In the genomic region with DNA sequence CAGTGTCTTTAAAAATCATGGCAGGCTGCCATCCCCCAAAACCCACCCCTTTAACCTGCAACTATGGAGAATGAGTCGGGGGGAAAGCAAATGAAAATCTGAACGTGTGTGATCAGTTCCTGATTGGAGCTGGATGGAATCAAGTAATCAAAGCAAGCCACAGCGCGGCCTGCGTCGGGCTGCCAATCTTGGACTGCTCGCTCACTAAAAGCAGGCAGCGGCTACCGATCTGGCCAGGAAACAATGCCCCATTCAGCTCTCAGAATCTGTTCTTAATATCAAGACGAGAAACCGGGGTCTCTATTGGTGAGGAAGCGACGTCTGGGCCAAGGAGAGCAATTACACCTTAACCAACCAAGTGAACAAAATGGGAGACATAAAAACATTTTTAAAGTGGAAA, we compare ENCODE assay signal across 18 cellular contexts.
A peak's percentile ranks its signal among the peaks of the same experiment; 100 is the strongest.
DNase-seq lines count a peak whose midpoint lies in the region; ATAC-seq, FAIRE-seq and TF ChIP-seq lines count a peak whose summit lies in the region.
"Had no signal": no experiment of that assay in that cellular context is flagged by ENCODE, and none has a peak within 500 bp of the region (broad histone marks: within the 10 kb centered on the region; RNA-seq: fewer than 3 reads in every experiment).

No MANE protein-coding gene starts in this region.

- 89 to 92% methylated on average over 13 of the region's 13 CpGs for WGBS in testis, 2 donors
- 91 to 94% methylated on average over 12 to 13 of the region's 13 CpGs for WGBS in endodermal cell (ENCODE audit: insufficient coverage in 1 of 2, insufficient read length in 1 of 2), 2 experiments
- 58% methylated on average over 13 of the region's 13 CpGs for WGBS in HepG2 (ENCODE audit: low lambda C conversion rate)

- H3K4me1 ChIP-seq in right atrium auricular region (peaks cover 0 to 18% of the 10 kb centered on the region in 2 donors), osteoblast (ENCODE audit: insufficient read depth, low read length) (peaks cover 32% of the 10 kb centered on the region), testis (peaks cover 9% of the 10 kb centered on the region), endodermal cell (ENCODE audit: control insufficient read depth, insufficient read depth, low read length) (peaks cover 24% of the 10 kb centered on the region), HepG2 (ENCODE audit: insufficient read depth, low read length) (no peaks in the 10 kb centered on the region)
- H3K4me1 ChIP-seq: HAP-1 had no signal

- H3K27ac Mint-ChIP-seq in brain (peak overlapping the region; percentile 69 to 89 (median 80)), endodermal cell (no peak overlapping the region)
- H3K27ac Mint-ChIP-seq: B cell had no signal

- DNase-seq in right atrium auricular region (ENCODE audit: low spot score): no peak
- no peak for DNase-seq in osteoblast (ENCODE audit: insufficient read length, low spot score, missing footprints)
- no peak for DNase-seq in testis
- no peak for DNase-seq in NCI-H345 (lab: John Stamatoyannopoulos, UW)
- DNase-seq in endodermal cell: no peak
- no peak for DNase-seq in HepG2 (ENCODE audit: low spot score)
- DNase-seq in SW 1271 (lab: John Stamatoyannopoulos, UW): no peak
- DNase-seq: ACHN; CD4-positive, CD25-positive, alpha-beta regulatory T cell; EL; NCI-H187 treated with DMSO at 0.1 percent for 48 hours; NCI-H774; PC-3 had no signal

- no peak for TF ChIP-seq EP300 in HepG2 (IDR thresholded peaks at IDR 0.05; ENCODE audit: low read depth in 2 of 2, low read length in 2 of 2)
- TF ChIP-seq EP300 in HepG2 (CRISPR knock-in tag; IDR thresholded peaks at IDR 0.05; ENCODE audit: borderline replicate concordance): no peak

- H3K4me3 Mint-ChIP-seq in brain: peak overlapping the region in 4 of 5 experiments; percentile 3 to 68 (median 16)
- H3K4me3 Mint-ChIP-seq in endodermal cell: no peak overlapping the region
- H3K4me3 Mint-ChIP-seq: B cell; CD4-positive, CD25-positive, alpha-beta regulatory T cell had no signal

- H3K27me3 Mint-ChIP-seq in brain (peaks cover 3% of the 10 kb centered on the region), endodermal cell (ENCODE audit: insufficient read depth) (no peaks in the 10 kb centered on the region)
- H3K27me3 Mint-ChIP-seq: CD4-positive, CD25-positive, alpha-beta regulatory T cell had no signal

- TF ChIP-seq CTCF in brain (conservative IDR thresholded peaks at IDR 0.05) (no peak), right atrium auricular region (IDR thresholded peaks at IDR 0.05) (no peak), osteoblast (IDR thresholded peaks at IDR 0.05; ENCODE audit: extremely low read depth, low read depth, low read length) (no peak), testis (IDR thresholded peaks at IDR 0.05) (no peak), endodermal cell (conservative IDR thresholded peaks at IDR 0.05) (no peak), HepG2 (CRISPR knock-in tag; IDR thresholded peaks at IDR 0.05) (no peak)

- no peak for ATAC-seq in HepG2
- ATAC-seq: PC-3 had no signal

- no peak for TF ChIP-seq RAD21 in HepG2 (CRISPR knock-in tag; IDR thresholded peaks at IDR 0.05)

- no peaks in the 10 kb centered on the region for H3K36me3 ChIP-seq in right atrium auricular region
- no peaks in the 10 kb centered on the region for H3K36me3 ChIP-seq in osteoblast (ENCODE audit: insufficient read depth, low read length)
- no peaks in the 10 kb centered on the region for H3K36me3 ChIP-seq in testis (ENCODE audit: low read depth, missing control alignments)
- H3K36me3 ChIP-seq in endodermal cell (ENCODE audit: control insufficient read depth, insufficient read depth, low read length): no peaks in the 10 kb centered on the region
- no peaks in the 10 kb centered on the region for H3K36me3 ChIP-seq in HepG2 (replicated peaks in 1 of 2; ENCODE audit: control insufficient read depth in 1 of 2, insufficient read depth in 2 of 2, low read length in 2 of 2)
- H3K36me3 ChIP-seq: HAP-1, SJSA1 had no signal

- H3K9me3 Mint-ChIP-seq in brain (peaks cover 0 to 4% (median 0%) of the 10 kb centered on the region in 5 experiments), endodermal cell (no peaks in the 10 kb centered on the region)

- H3K4me2 ChIP-seq in osteoblast (ENCODE audit: insufficient read depth, low read length): peak overlapping the region; percentile 28
- no peak overlapping the region for H3K4me2 ChIP-seq in HepG2 (ENCODE audit: low read depth, low read length)

- in situ Hi-C loops in HepG2 (cut with HindIII; ENCODE audit: extremely low pct_ligation_motif_present, low pct_unique_long_range_greater_than_20kb): loop anchor here (25.0 kb wide), 1 partner anchor 97 kb away; no protein-coding TSS in a partner anchor

- intact Hi-C loops in testis (cut with DNase I; ENCODE audit: low total_unique reads): no loop called here
- intact Hi-C loops in HepG2 (cut with micrococcal nuclease; ENCODE audit: unreplicated experiment): no loop called here

- H3K27ac ChIP-seq in right atrium auricular region: peak overlapping the region; percentile 33 to 57
- no peak overlapping the region for H3K27ac ChIP-seq in osteoblast (ENCODE audit: low read depth, low read length)
- peak overlapping the region; percentile 52 to 60 for H3K27ac ChIP-seq in testis
- H3K27ac ChIP-seq in endodermal cell (ENCODE audit: low read depth, low read length): no peak overlapping the region
- no peak overlapping the region for H3K27ac ChIP-seq in HepG2 (ENCODE audit: extremely low read length, insufficient read depth, low read length)
- H3K27ac ChIP-seq: RWPE1, SJSA1 had no signal

- H3K36me3 Mint-ChIP-seq in brain (no peaks in the 10 kb centered on the region), endodermal cell (ENCODE audit: low read depth) (no peaks in the 10 kb centered on the region)
- H3K36me3 Mint-ChIP-seq: CD4-positive, CD25-positive, alpha-beta regulatory T cell had no signal

- H3K9ac ChIP-seq in endodermal cell (ENCODE audit: extremely low read depth, low read length, poor library complexity, severe bottlenecking) (no peak overlapping the region), HepG2 (ENCODE audit: insufficient read depth, low read depth, low read length) (no peak overlapping the region)

- H4K20me1 ChIP-seq in osteoblast (ENCODE audit: insufficient read depth, low read length): no peaks in the 10 kb centered on the region
- H4K20me1 ChIP-seq in HepG2 (ENCODE audit: insufficient read depth, low read length): no peaks in the 10 kb centered on the region

- no peak for FAIRE-seq in HepG2 (lab: Jason Lieb, UNC)

- TF ChIP-seq POLR2A in testis (IDR thresholded peaks at IDR 0.05) (no peak), HepG2 (IDR thresholded peaks at IDR 0.05; ENCODE audit: insufficient read depth in 1 of 2, low read depth in 2 of 2, low read length in 2 of 2) (no peak)

- H3K9me3 ChIP-seq in right atrium auricular region (no peaks in the 10 kb centered on the region), osteoblast (ENCODE audit: low read depth, low read length) (no peaks in the 10 kb centered on the region), testis (no peaks in the 10 kb centered on the region), endodermal cell (ENCODE audit: control insufficient read depth, low read length) (no peaks in the 10 kb centered on the region), HepG2 (ENCODE audit: low read length) (no peaks in the 10 kb centered on the region)
- H3K9me3 ChIP-seq: HAP-1, SJSA1 had no signal

- H3K4me3 ChIP-seq in right atrium auricular region (no peak overlapping the region), osteoblast (ENCODE audit: insufficient read depth, low read length) (no peak overlapping the region), testis (no peak overlapping the region), endodermal cell (ENCODE audit: low read length) (no peak overlapping the region), HepG2 (replicated peaks in 1 of 3; ENCODE audit: insufficient read depth in 1 of 3, low read depth in 2 of 3, low read length in 3 of 3) (no peak overlapping the region)
- H3K4me3 ChIP-seq: HAP-1, SJSA1 had no signal

- BruUV-seq in HepG2 (replicated peaks; lab: Mats Ljungman, UMichigan): no TSS peak

- H3K4me1 Mint-ChIP-seq in brain (peaks cover 58% of the 10 kb centered on the region), endodermal cell (peaks cover 33% of the 10 kb centered on the region)
- H3K4me1 Mint-ChIP-seq: B cell; CD4-positive, CD25-positive, alpha-beta regulatory T cell had no signal

- CTCF ChIA-PET in HepG2 (lab: Yijun Ruan, JAX; ENCODE audit: low intra/inter-chr PET ratio, low total read pairs): no interaction called here

- H3K79me2 ChIP-seq in osteoblast (ENCODE audit: insufficient read depth, low read length) (no peaks in the 10 kb centered on the region), HepG2 (ENCODE audit: insufficient read depth, low read length) (no peaks in the 10 kb centered on the region)

- no peak overlapping the region for H2AFZ ChIP-seq in osteoblast (ENCODE audit: low read length)
- H2AFZ ChIP-seq in HepG2 (ENCODE audit: low read length): no peak overlapping the region

- no peaks in the 10 kb centered on the region for H3K27me3 ChIP-seq in right atrium auricular region
- no peaks in the 10 kb centered on the region for H3K27me3 ChIP-seq in osteoblast (ENCODE audit: insufficient read depth, low read length)
- H3K27me3 ChIP-seq in testis: no peaks in the 10 kb centered on the region
- H3K27me3 ChIP-seq in endodermal cell (ENCODE audit: control insufficient read depth, insufficient read depth, low read length, poor library complexity, severe bottlenecking): no peaks in the 10 kb centered on the region
- H3K27me3 ChIP-seq in HepG2 (ENCODE audit: control insufficient read depth in 1 of 2, insufficient read depth in 2 of 2, low read length in 2 of 2): peaks cover 1 to 3% of the 10 kb centered on the region in 2 experiments; a peak in 1 of 5 replicates
- H3K27me3 ChIP-seq: SJSA1 had no signal

- POLR2A ChIA-PET in HepG2 (lab: Yijun Ruan, JAX): no interaction called here

TF ChIP-seq in HepG2, 621 proteins besides CTCF, POLR2A, EP300 and RAD21 (continues in another document):
- no peak for TF ChIP-seq ZNF883 (CRISPR knock-in tag; IDR thresholded peaks at IDR 0.05; ENCODE audit: not compliant biosample characterization)
- TF ChIP-seq, protein P1, sequence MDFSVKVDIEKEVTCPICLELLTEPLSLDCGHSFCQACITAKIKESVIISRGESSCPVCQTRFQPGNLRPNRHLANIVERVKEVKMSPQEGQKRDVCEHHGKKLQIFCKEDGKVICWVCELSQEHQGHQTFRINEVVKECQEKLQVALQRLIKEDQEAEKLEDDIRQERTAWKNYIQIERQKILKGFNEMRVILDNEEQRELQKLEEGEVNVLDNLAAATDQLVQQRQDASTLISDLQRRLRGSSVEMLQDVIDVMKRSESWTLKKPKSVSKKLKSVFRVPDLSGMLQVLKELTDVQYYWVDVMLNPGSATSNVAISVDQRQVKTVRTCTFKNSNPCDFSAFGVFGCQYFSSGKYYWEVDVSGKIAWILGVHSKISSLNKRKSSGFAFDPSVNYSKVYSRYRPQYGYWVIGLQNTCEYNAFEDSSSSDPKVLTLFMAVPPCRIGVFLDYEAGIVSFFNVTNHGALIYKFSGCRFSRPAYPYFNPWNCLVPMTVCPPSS (IDR thresholded peaks at IDR 0.05): no peak
- TF ChIP-seq ZNF644 (CRISPR knock-in tag; IDR thresholded peaks at IDR 0.05; ENCODE audit: low read depth): no peak
- TF ChIP-seq CHD2 (IDR thresholded peaks at IDR 0.05; ENCODE audit: low read depth, low read length): no peak

Comparison
In these comparisons a context has a peak if more than half of its experiments do, and no peak if none do; other contexts are left out.
1. H3K27ac ChIP-seq: peak in right atrium auricular region (2 of 2) and testis (2 of 2); none in osteoblast (single experiment), endodermal cell (single experiment) and HepG2 (single experiment).